ENCODE assay signal across 8 cellular contexts in the genomic region with DNA sequence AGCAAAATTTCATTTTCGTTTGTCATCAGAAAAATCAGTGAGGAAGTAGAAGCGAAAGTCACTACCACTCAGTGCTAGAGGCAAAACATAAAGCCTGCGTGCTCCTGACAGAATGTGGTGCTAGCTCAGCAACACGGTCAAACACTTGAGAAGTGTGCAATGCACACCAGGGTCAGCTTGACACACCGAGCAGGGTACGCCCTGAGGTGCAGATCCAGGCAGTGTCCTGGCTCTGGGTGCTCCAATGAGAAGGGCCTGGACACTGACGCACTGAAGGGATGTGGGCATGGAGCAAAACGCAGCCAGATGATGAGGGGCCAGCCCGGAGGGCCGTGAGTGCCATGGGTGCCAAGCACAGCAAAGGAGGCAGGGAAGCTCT. TPM values are rescaled to one million over a fixed set of nuclear protein-coding genes. Genes with fewer than 3 reads are reported as not detected.
DNase-seq lines count a peak whose midpoint lies in the region; ATAC-seq lines count a peak whose summit lies in the region.

No MANE protein-coding gene starts in this region.

- H2BK5ac ChIP-seq in trophoblast cell (ENCODE audit: low read depth, low read length, poor library complexity), result no peak overlapping the region

- no peak overlapping the region for H4K8ac ChIP-seq in trophoblast cell (ENCODE audit: low read depth, low read length)

- H2AFZ ChIP-seq in trophoblast cell (ENCODE audit: insufficient read depth, low read length, poor library complexity), result no peak overlapping the region

- no peak overlapping the region for H3K4ac ChIP-seq in trophoblast cell (ENCODE audit: low read depth, low read length)

- peaks cover 2 to 3% of the 10 kb centered on the region in 2 experiments for H3K36me3 ChIP-seq in trophoblast cell (ENCODE audit: control insufficient read depth in 1 of 2, insufficient read depth in 2 of 2, low read length in 2 of 2)

- H3K18ac ChIP-seq in trophoblast cell (ENCODE audit: low read length), result no peak overlapping the region

- no peak overlapping the region for H4K12ac ChIP-seq in trophoblast cell (ENCODE audit: low read depth, low read length)

- no peaks in the 10 kb centered on the region for H3K9me3 Mint-ChIP-seq in activated naive CD4-positive, alpha-beta T cell treated with anti-CD3 and anti-CD28 coated beads, Interleukin-2, amount 10 ng/mL, durations not matched to agents 7 days and 5 days

- peaks cover 65% of the 10 kb centered on the region for H3K36me3 Mint-ChIP-seq in activated naive CD4-positive, alpha-beta T cell treated with anti-CD3 and anti-CD28 coated beads, Interleukin-2, amount 10 ng/mL, durations not matched to agents 7 days and 5 days

- H2BK120ac ChIP-seq in trophoblast cell (ENCODE audit: insufficient read depth, low read length, poor library complexity), result no peak overlapping the region

- H4K91ac ChIP-seq in trophoblast cell (ENCODE audit: low read depth, low read length), result no peak overlapping the region

- H2BK12ac ChIP-seq in trophoblast cell (ENCODE audit: low read length), result no peak overlapping the region

- H2AK5ac ChIP-seq in trophoblast cell (ENCODE audit: low read length), result no peak overlapping the region

- peak; percentile 48 for ATAC-seq in HG03066 (IDR thresholded peaks at IDR 0.05; ENCODE audit: low read depth, unreplicated experiment)

- CTCF ChIA-PET in activated naive CD4-positive, alpha-beta T cell treated with anti-CD3 and anti-CD28 coated beads, Interleukin-2, amount 10 ng/mL, durations not matched to agents 7 days and 5 days (lab: Charles Lee), result interaction anchor here (3.5 to 5.4 kb wide), 2 partner anchors 39 to 163 kb away, joined by 11 to 53 read pairs; no protein-coding TSS in a partner anchor

- WGBS in trophoblast cell (ENCODE audit: extremely low coverage, insufficient coverage, insufficient read length), result no CpG with 5 or more reads among the region's 10 CpGs

- H3K27ac Mint-ChIP-seq in activated naive CD4-positive, alpha-beta T cell treated with anti-CD3 and anti-CD28 coated beads, Interleukin-2, amount 10 ng/mL, durations not matched to agents 7 days and 5 days, result peak overlapping the region; percentile 98

- no peak overlapping the region for H3K4me2 ChIP-seq in trophoblast cell (ENCODE audit: low read length)

- H3K27me3 ChIP-seq in trophoblast cell (ENCODE audit: insufficient read depth, low read length), result no peaks in the 10 kb centered on the region

- peak; percentile 22 for DNase-seq in stimulated activated naive CD4-positive, alpha-beta T cell treated with Interleukin-2 at 50 U/mL for 16 hours (lab: John Stamatoyannopoulos, UW)
- DNase-seq in stimulated activated naive CD4-positive, alpha-beta T cell (lab: John Stamatoyannopoulos, UW), result no peak
- peak; percentile 38 for DNase-seq in activated naive CD4-positive, alpha-beta T cell treated with anti-CD3 and anti-CD28 coated beads, Interleukin-2, amount 10 ng/mL, durations not matched to agents 7 days and 5 days
- DNase-seq in trophoblast cell (peak; percentile 16 to 74), Ammon's horn (ENCODE audit: low spot score) (no peak), iPS-NIHi7 (ENCODE audit: extremely low spot score) (no peak), OCI-M2 (lab: John Stamatoyannopoulos, UW; ENCODE audit: unreplicated experiment) (no peak)

- peaks cover 7% of the 10 kb centered on the region for H3K9me3 ChIP-seq in trophoblast cell (ENCODE audit: insufficient read depth, low read depth, low read length)

- H3K4me3 Mint-ChIP-seq in activated naive CD4-positive, alpha-beta T cell treated with anti-CD3 and anti-CD28 coated beads, Interleukin-2, amount 10 ng/mL, durations not matched to agents 7 days and 5 days, result peak overlapping the region; percentile 63

- no peaks in the 10 kb centered on the region for H3K79me1 ChIP-seq in trophoblast cell (ENCODE audit: low read length)

- no peak overlapping the region for H3K23ac ChIP-seq in trophoblast cell (ENCODE audit: low read length)

- H3K79me2 ChIP-seq in trophoblast cell (ENCODE audit: control insufficient read depth, insufficient read depth, low read length, poor library complexity), result no peaks in the 10 kb centered on the region

- peaks cover 4% of the 10 kb centered on the region for H3K27me3 Mint-ChIP-seq in activated naive CD4-positive, alpha-beta T cell treated with anti-CD3 and anti-CD28 coated beads, Interleukin-2, amount 10 ng/mL, durations not matched to agents 7 days and 5 days

- H3K4me1 Mint-ChIP-seq in activated naive CD4-positive, alpha-beta T cell treated with anti-CD3 and anti-CD28 coated beads, Interleukin-2, amount 10 ng/mL, durations not matched to agents 7 days and 5 days, result peaks cover 70% of the 10 kb centered on the region

- H3K14ac ChIP-seq in trophoblast cell (ENCODE audit: low read length), result no peak overlapping the region

- no peak overlapping the region for H3K9ac ChIP-seq in trophoblast cell (ENCODE audit: low read length)

- H3K4me1 ChIP-seq in trophoblast cell (ENCODE audit: control insufficient read depth in 1 of 2, insufficient read depth in 2 of 2, low read length in 2 of 2), result peaks cover 0 to 6% of the 10 kb centered on the region in 2 experiments

- no peak overlapping the region for H3K4me3 ChIP-seq in trophoblast cell (ENCODE audit: low read depth, low read length)

- H3K27ac ChIP-seq in trophoblast cell (ENCODE audit: low read depth, low read length), result no peak overlapping the region

RNA-seq across cellular contexts. Expression of a gene that starts 5.9 kb away (rescaled TPM):
- 10.8 and 11.8 TPM in 2 replicates for polyA plus RNA-seq in trophoblast cell (2013)

RNA-seq across cellular contexts. Expression of a gene that starts 48.8 kb away (rescaled TPM):
- 12.1 and 12.8 TPM in 2 replicates for polyA plus RNA-seq in trophoblast cell (2013)

Comparison
In these comparisons a context has a peak if more than half of its experiments do, and no peak if none do; other contexts are left out.
1. DNase-seq: peak in stimulated activated naive CD4-positive, alpha-beta T cell treated with Interleukin-2 at 50 U/mL for 16 hours (single experiment), activated naive CD4-positive, alpha-beta T cell treated with anti-CD3 and anti-CD28 coated beads, Interleukin-2, amount 10 ng/mL, durations not matched to agents 7 days and 5 days (single experiment) and trophoblast cell (2 of 2); none in stimulated activated naive CD4-positive, alpha-beta T cell (0 of 6), Ammon's horn (single experiment), iPS-NIHi7 (single experiment) and OCI-M2 (single experiment).